Comparison of ENCODE assay signal across 1 cellular context in genomic region chr2:4662161-4662779, GRCh38.
TF ChIP-seq lines count a peak whose summit lies in the region.

No MANE protein-coding gene starts in this region.

TF ChIP-seq in endothelial cell of umbilical vein, 7 proteins besides CTCF, POLR2A, EP300 and RAD21:
- TF ChIP-seq MYC (IDR thresholded peaks at IDR 0.05; ENCODE audit: low read depth, low read length) (no peak), GATA2 (IDR thresholded peaks at IDR 0.05; ENCODE audit: insufficient read depth, insufficient read length, low read depth, low read length) (peak; percentile 65), EZH2 (IDR thresholded peaks at IDR 0.05; ENCODE audit: borderline replicate concordance, low read depth, low read length, severe bottlenecking) (no peak), MAX (IDR thresholded peaks at IDR 0.05; ENCODE audit: insufficient read depth, insufficient read length) (no peak), POLR2AphosphoS5 (IDR thresholded peaks at IDR 0.05; ENCODE audit: insufficient read depth, low read depth, low read length) (peak; percentile 47), JUN (IDR thresholded peaks at IDR 0.05; ENCODE audit: borderline replicate concordance, insufficient read depth, insufficient read length, low read depth) (peak; percentile 69)
TF ChIP-seq in endothelial cell of umbilical vein: peak in this region for 3.
